ENCODE assay signal across 18 cellular contexts in the genomic region with DNA sequence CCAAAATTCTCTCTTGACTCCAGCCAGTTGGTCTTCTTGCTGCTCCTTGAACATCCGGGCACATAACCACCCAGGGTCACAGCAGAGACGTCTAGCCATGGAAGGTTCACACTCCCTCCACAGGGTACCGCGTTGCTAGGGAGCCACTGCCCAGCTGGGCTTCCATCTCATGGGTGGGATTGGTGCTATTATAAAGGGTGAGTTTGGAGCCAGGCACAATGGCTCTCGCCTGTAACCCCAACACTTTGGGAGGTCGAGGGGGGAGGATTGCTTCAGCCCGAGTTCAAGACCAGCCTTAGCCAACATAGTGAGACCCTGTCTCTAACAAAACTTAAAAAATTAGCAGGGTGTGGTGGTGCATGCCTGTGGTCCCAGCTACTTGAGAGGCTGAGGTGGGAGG. TPM values are rescaled to one million over a fixed set of nuclear protein-coding genes. Genes with fewer than 3 reads are reported as not detected.
DNase-seq lines count a peak whose midpoint lies in the region; ATAC-seq and TF ChIP-seq lines count a peak whose summit lies in the region.
"Had no signal": no experiment of that assay in that cellular context is flagged by ENCODE, and none has a peak within 500 bp of the region (broad histone marks: within the 10 kb centered on the region; RNA-seq: fewer than 3 reads in every experiment).

No MANE protein-coding gene starts in this region.

- H3K27me3 ChIP-seq in endodermal cell (ENCODE audit: control insufficient read depth, insufficient read depth, low read length, poor library complexity, severe bottlenecking): peaks cover 54% of the 10 kb centered on the region

- peaks cover 5% of the 10 kb centered on the region for H3K36me3 Mint-ChIP-seq in endodermal cell (ENCODE audit: low read depth)
- peaks cover 12 to 22% of the 10 kb centered on the region in 2 donors for H3K36me3 Mint-ChIP-seq in stimulated activated naive B cell treated with anti-CD40 and anti-IgM and Interleukin-4, amounts not matched to agents 10 μg/mL and 1 μg/mL and 100 μg/mL, for 72 hours

- peaks cover 80% of the 10 kb centered on the region for H3K27me3 Mint-ChIP-seq in endodermal cell (ENCODE audit: insufficient read depth)
- H3K27me3 Mint-ChIP-seq in stimulated activated naive B cell treated with anti-CD40 and anti-IgM and Interleukin-4, amounts not matched to agents 10 μg/mL and 1 μg/mL and 100 μg/mL, for 72 hours: peaks cover 0 to 5% of the 10 kb centered on the region in 2 donors

- peaks cover 7% of the 10 kb centered on the region for H3K4me1 Mint-ChIP-seq in endodermal cell
- peaks cover 7 to 13% of the 10 kb centered on the region in 2 donors for H3K4me1 Mint-ChIP-seq in stimulated activated naive B cell treated with anti-CD40 and anti-IgM and Interleukin-4, amounts not matched to agents 10 μg/mL and 1 μg/mL and 100 μg/mL, for 72 hours
- H3K4me1 Mint-ChIP-seq: CD14-positive monocyte had no signal

- ATAC-seq in omental fat pad (ENCODE audit: low FRiP score) (no peak), HG03432 (IDR thresholded peaks at IDR 0.05; ENCODE audit: unreplicated experiment) (no peak)
- no peak for ATAC-seq in stimulated activated naive B cell treated with anti-CD40 and anti-IgM and Interleukin-4, amounts not matched to agents 10 μg/mL and 1 μg/mL and 100 μg/mL, for 72 hours (replicated peaks)
- ATAC-seq: CD8-positive, alpha-beta T cell; GM23338 had no signal

- no peaks in the 10 kb centered on the region for H3K36me3 ChIP-seq in endodermal cell (ENCODE audit: control insufficient read depth, insufficient read depth, low read length)

- H3K9me3 Mint-ChIP-seq in endodermal cell: no peaks in the 10 kb centered on the region
- H3K9me3 Mint-ChIP-seq in stimulated activated naive B cell treated with anti-CD40 and anti-IgM and Interleukin-4, amounts not matched to agents 10 μg/mL and 1 μg/mL and 100 μg/mL, for 72 hours: no peaks in the 10 kb centered on the region
- H3K9me3 Mint-ChIP-seq: CD8-positive, alpha-beta T cell; GM23338 had no signal

- no peak for TF ChIP-seq CTCF in endodermal cell (conservative IDR thresholded peaks at IDR 0.05)
- TF ChIP-seq CTCF in omental fat pad (IDR thresholded peaks at IDR 0.05): no peak

- H3K9ac ChIP-seq in endodermal cell (ENCODE audit: extremely low read depth, low read length, poor library complexity, severe bottlenecking): no peak overlapping the region

- no peak overlapping the region for H3K4me3 ChIP-seq in endodermal cell (ENCODE audit: low read length)
- H3K4me3 ChIP-seq: GM23338 had no signal

- no peaks in the 10 kb centered on the region for H3K4me1 ChIP-seq in endodermal cell (ENCODE audit: control insufficient read depth, insufficient read depth, low read length)
- H3K4me1 ChIP-seq: Caco-2 had no signal

- no peaks in the 10 kb centered on the region for H3K9me3 ChIP-seq in endodermal cell (ENCODE audit: control insufficient read depth, low read length)
- H3K9me3 ChIP-seq: Caco-2 had no signal

- DNase-seq in activated effector memory CD4-positive, alpha-beta T cell treated with anti-CD3 and anti-CD28 coated beads, Interleukin-2, amount 50 U/mL, for 16 hours: peak; percentile 24
- DNase-seq in activated effector memory CD4-positive, alpha-beta T cell treated with Interleukin-2 at 50 U/mL for 16 hours: no peak
- peak; percentile 10 for DNase-seq in endodermal cell
- DNase-seq in omental fat pad (ENCODE audit: low spot score): peak; percentile 14
- no peak for DNase-seq in stimulated activated naive B cell treated with anti-CD40 and anti-IgM and Interleukin-4, amounts not matched to agents 10 μg/mL and 1 μg/mL and 100 μg/mL, for 72 hours
- DNase-seq in medulla oblongata (ENCODE audit: extremely low spot score): no peak
- DNase-seq in retina: no peak
- DNase-seq: CD8-positive, alpha-beta T cell; H7 had no signal

- WGBS in endodermal cell (ENCODE audit: insufficient coverage in 1 of 2, insufficient read length in 1 of 2), 2 experiments: 94 to 100% methylated on average over 1 to 7 of the region's 7 CpGs

- no peak overlapping the region for H3K27ac ChIP-seq in endodermal cell (ENCODE audit: low read depth, low read length)
- H3K27ac ChIP-seq: 22Rv1, HL-60 had no signal

- H3K4me3 Mint-ChIP-seq in endodermal cell: no peak overlapping the region
- no peak overlapping the region for H3K4me3 Mint-ChIP-seq in stimulated activated naive B cell treated with anti-CD40 and anti-IgM and Interleukin-4, amounts not matched to agents 10 μg/mL and 1 μg/mL and 100 μg/mL, for 72 hours
- H3K4me3 Mint-ChIP-seq: CD14-positive monocyte; CD8-positive, alpha-beta T cell; GM23338 had no signal

- no peak overlapping the region for H3K27ac Mint-ChIP-seq in endodermal cell
- H3K27ac Mint-ChIP-seq in stimulated activated naive B cell treated with anti-CD40 and anti-IgM and Interleukin-4, amounts not matched to agents 10 μg/mL and 1 μg/mL and 100 μg/mL, for 72 hours: peak overlapping the region; percentile 37
- H3K27ac Mint-ChIP-seq: CD14-positive monocyte; CD8-positive, alpha-beta T cell; GM23338 had no signal

RNA-seq across cellular contexts. Expression of a gene that starts 17.5 kb away (rescaled TPM):
- total RNA-seq in endodermal cell (under 1 TPM; 0.37 to 0.51 TPM), omental fat pad (1 to 10 TPM in 1 of 4 donors, under 1 TPM in 3; 0.19 to 1.1 (median 0.49) TPM)
- 2.0 TPM for polyA plus RNA-seq in endodermal cell (2013, experiment 1 of 2)
- polyA plus RNA-seq in endodermal cell (2013, experiment 2 of 2): 1.7 TPM
- total RNA-seq: Caco-2, Daoy, H7 had no signal
- polyA plus RNA-seq: CD14-positive monocyte, GM23338 had no signal

RNA-seq across cellular contexts. Expression of a gene that starts 32.0 kb away (rescaled TPM):
- total RNA-seq in endodermal cell (not detected), omental fat pad (not detected)
- under 0.01 TPM for polyA plus RNA-seq in endodermal cell (2013, experiment 1 of 2)
- polyA plus RNA-seq in endodermal cell (2013, experiment 2 of 2): under 0.01 TPM
- total RNA-seq: A673; Caco-2; CD8-positive, alpha-beta T cell; Daoy; GM23338; H7 had no signal
- polyA plus RNA-seq: BJ, CD14-positive monocyte, GM23338 had no signal

Comparison
In these comparisons a context has a peak if more than half of its experiments do, and no peak if none do; other contexts are left out.
1. DNase-seq: peak in activated effector memory CD4-positive, alpha-beta T cell treated with anti-CD3 and anti-CD28 coated beads, Interleukin-2, amount 50 U/mL, for 16 hours (single experiment), endodermal cell (single experiment) and omental fat pad (single experiment); none in activated effector memory CD4-positive, alpha-beta T cell treated with Interleukin-2 at 50 U/mL for 16 hours (single experiment), stimulated activated naive B cell treated with anti-CD40 and anti-IgM and Interleukin-4, amounts not matched to agents 10 μg/mL and 1 μg/mL and 100 μg/mL, for 72 hours (single experiment), medulla oblongata (single experiment) and retina (single experiment).